1 cellular context compared by ENCODE assay signal in genomic region chr17:63550816-63551639, GRCh38.
A peak's percentile ranks its signal among the peaks of the same experiment; 100 is the strongest.
TF ChIP-seq lines count a peak whose summit lies in the region.

No MANE protein-coding gene starts in this region.

TF ChIP-seq in K562, 482 proteins besides CTCF, POLR2A, EP300 and RAD21 (continued from another document and continues in another):
- TF ChIP-seq ETS2 (tag; IDR thresholded peaks at IDR 0.05; ENCODE audit: borderline replicate concordance, poor library complexity, severe bottlenecking) (no peak), ZNF134 (CRISPR knock-in tag; conservative IDR thresholded peaks at IDR 0.05) (no peak), ZBTB11 (CRISPR knock-in tag; IDR thresholded peaks at IDR 0.05) (0 out of 6 replicates have a peak, but pooled peaks of 1 of the 3 experiments have one; percentile 39), MNT (conservative IDR thresholded peaks at IDR 0.05) (peak in 1 of 2 experiments; percentile 23; a peak in 2 of 4 replicates), HMBOX1 (IDR thresholded peaks at IDR 0.05) (0 out of 2 replicates have a peak, but pooled peaks have one; percentile 25), ZNF707 (CRISPR knock-in tag; conservative IDR thresholded peaks at IDR 0.05) (no peak), PTRF (tag; IDR thresholded peaks at IDR 0.05) (no peak), MYC (IDR thresholded peaks at IDR 0.05; ENCODE audit: low read depth, low read length) (peak; percentile 3; the same call in 1 of the 2 replicates), MYC (CRISPR knock-in tag; IDR thresholded peaks at IDR 0.05; ENCODE audit: borderline replicate concordance, low read depth) (no peak), TFE3 (CRISPR knock-in tag; IDR thresholded peaks at IDR 0.05) (no peak), ZNF280A (IDR thresholded peaks at IDR 0.05; ENCODE audit: low read depth, partially characterized antibody) (no peak), SMC3 (conservative IDR thresholded peaks at IDR 0.05; ENCODE audit: insufficient read depth, low read depth, low read length) (no peak), ZSCAN29 (IDR thresholded peaks at IDR 0.05) (no peak), SMARCA4 (IDR thresholded peaks at IDR 0.05) (0 out of 2 replicates have a peak, but pooled peaks have one; percentile 5), FOXP4 (CRISPR knock-in tag; IDR thresholded peaks at IDR 0.05; ENCODE audit: borderline replicate concordance) (no peak; the same call in none of the 2 replicates), BCL6 (CRISPR knock-in tag; IDR thresholded peaks at IDR 0.05) (no peak), TAF7 (tag; IDR thresholded peaks at IDR 0.05) (no peak), SLC30A9 (CRISPR knock-in tag; IDR thresholded peaks at IDR 0.05) (no peak), ARID4B (CRISPR knock-in tag; IDR thresholded peaks at IDR 0.05) (peak; percentile 53; the same call in 1 of the 2 replicates), SMAD4 (CRISPR knock-in tag; conservative IDR thresholded peaks at IDR 0.05) (0 out of 2 replicates have a peak, but pooled peaks have one; percentile 56), ZC3H8 (IDR thresholded peaks at IDR 0.05) (no peak), TFAP4 (CRISPR knock-in tag; IDR thresholded peaks at IDR 0.05; ENCODE audit: borderline replicate concordance) (peak; percentile 49; the same call in 1 of the 2 replicates), AFF4 (CRISPR knock-in tag; IDR thresholded peaks at IDR 0.05) (0 out of 2 replicates have a peak, but pooled peaks have one; percentile 41), CBFB (CRISPR knock-in tag; IDR thresholded peaks at IDR 0.05) (no peak), ERF (CRISPR knock-in tag; IDR thresholded peaks at IDR 0.05) (no peak), ZNF76 (CRISPR knock-in tag; IDR thresholded peaks at IDR 0.05; ENCODE audit: borderline replicate concordance) (no peak), JUND (IDR thresholded peaks at IDR 0.05; ENCODE audit: borderline replicate concordance, low read depth, low read length) (no peak), JUND (tag; IDR thresholded peaks at IDR 0.05; ENCODE audit: borderline replicate concordance, low read depth, low read length) (no peak), ZNF146 (CRISPR knock-in tag; IDR thresholded peaks at IDR 0.05; ENCODE audit: unreplicated experiment) (no peak), KLF6 (CRISPR knock-in tag; IDR thresholded peaks at IDR 0.05; ENCODE audit: borderline replicate concordance) (no peak), TOE1 (IDR thresholded peaks at IDR 0.05; ENCODE audit: borderline replicate concordance) (no peak), TOE1 (CRISPR knock-in tag; IDR thresholded peaks at IDR 0.05; ENCODE audit: borderline replicate concordance, low read depth) (no peak), CHD1 (IDR thresholded peaks at IDR 0.05; ENCODE audit: low read length) (peak; percentile 77), NR1H2 (CRISPR knock-in tag; IDR thresholded peaks at IDR 0.05) (peak; percentile 92; the same call in 1 of the 2 replicates), ARID1B (IDR thresholded peaks at IDR 0.05) (peak; percentile 31; the same call in 1 of the 2 replicates)
